In genomic region chr2:75503048-75503607, GRCh38 we compare ENCODE assay signal across 1 cellular context.
TF ChIP-seq lines count a peak whose summit lies in the region.

No MANE protein-coding gene starts in this region.

TF ChIP-seq in IMR-90, 13 proteins besides CTCF, POLR2A, EP300 and RAD21:
- TF ChIP-seq MXI1 (IDR thresholded peaks at IDR 0.05; ENCODE audit: borderline replicate concordance, low read depth, low read length) (no peak), BHLHE40 (IDR thresholded peaks at IDR 0.05; ENCODE audit: low read depth, low read length) (no peak), SMC3 (IDR thresholded peaks at IDR 0.05; ENCODE audit: low read depth, low read length) (no peak)
- TF ChIP-seq, protein P1, sequence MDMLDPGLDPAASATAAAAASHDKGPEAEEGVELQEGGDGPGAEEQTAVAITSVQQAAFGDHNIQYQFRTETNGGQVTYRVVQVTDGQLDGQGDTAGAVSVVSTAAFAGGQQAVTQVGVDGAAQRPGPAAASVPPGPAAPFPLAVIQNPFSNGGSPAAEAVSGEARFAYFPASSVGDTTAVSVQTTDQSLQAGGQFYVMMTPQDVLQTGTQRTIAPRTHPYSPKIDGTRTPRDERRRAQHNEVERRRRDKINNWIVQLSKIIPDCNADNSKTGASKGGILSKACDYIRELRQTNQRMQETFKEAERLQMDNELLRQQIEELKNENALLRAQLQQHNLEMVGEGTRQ (IDR thresholded peaks at IDR 0.05; ENCODE audit: low read depth, low read length) = no peak
